Comparison of ENCODE assay signal across 7 cellular contexts in the genomic region with DNA sequence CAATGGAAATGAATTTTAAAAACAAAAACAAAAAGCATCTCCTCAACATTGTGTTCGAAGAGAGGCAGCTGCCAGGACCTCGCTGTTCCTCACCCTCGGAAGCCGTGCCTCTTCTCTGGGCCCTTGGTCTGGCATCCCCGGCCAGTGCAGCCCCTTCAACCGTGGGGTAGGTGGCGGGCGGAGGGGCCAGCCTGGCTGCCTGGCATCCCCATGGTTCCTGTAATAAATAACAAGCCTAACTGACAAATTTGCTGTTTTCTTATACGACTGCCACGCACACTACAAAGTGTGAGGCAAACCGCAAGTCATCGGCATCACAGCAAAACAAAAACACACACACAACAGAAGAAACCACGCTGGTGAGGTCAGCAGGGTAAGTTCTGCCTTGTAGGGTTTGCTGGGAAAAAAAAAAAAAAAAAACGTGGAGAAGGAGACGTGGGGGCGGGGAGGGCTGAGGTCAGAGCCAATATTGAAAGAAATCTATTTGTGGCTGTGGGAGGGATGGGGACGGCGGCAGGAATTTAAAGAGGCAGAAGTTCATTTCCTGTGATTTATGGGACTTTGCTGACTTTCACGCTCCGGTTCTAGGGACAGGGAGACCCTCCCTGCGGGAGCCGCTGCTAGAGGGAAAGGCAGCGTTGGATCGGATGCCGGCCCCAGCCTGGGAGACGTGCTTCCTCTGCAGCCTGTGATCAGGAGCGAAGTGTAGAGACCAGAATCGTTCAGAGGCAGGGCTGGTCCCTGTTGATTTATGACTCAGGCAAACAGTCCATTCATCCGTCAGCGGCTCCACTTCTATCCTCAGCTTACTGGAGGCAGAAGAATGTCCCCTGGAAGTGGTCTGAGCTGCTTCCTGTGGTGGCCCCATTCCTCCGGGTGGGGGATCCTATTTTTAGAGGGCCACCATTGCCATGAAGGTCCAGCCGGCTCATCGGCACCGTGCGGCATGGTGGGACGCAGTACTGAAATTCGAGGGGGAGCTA.
DNase-seq lines count a peak whose midpoint lies in the region.

No MANE protein-coding gene starts in this region.

- DNase-seq in HS-27A (ENCODE audit: low read depth) (peak; percentile 85), adipocyte (ENCODE audit: low read depth) (peak; percentile 78), hepatic stellate cell (ENCODE audit: low spot score) (peak; percentile 92), smooth muscle cell of the brain vasculature (ENCODE audit: low read depth, low spot score) (peak; percentile 78), cerebellum (ENCODE audit: low spot score) (no peak), NCI-H187 treated with DMSO at 0.1 percent for 48 hours (lab: John Stamatoyannopoulos, UW) (no peak), SKM-1 (lab: John Stamatoyannopoulos, UW; ENCODE audit: unreplicated experiment) (no peak)

- peak overlapping the region; percentile 77 for H3K4me3 ChIP-seq in adipocyte (ENCODE audit: low read length)

- peaks cover 12% of the 10 kb centered on the region for H3K4me1 ChIP-seq in adipocyte (ENCODE audit: control insufficient read depth, insufficient read depth, low read length)

- peaks cover 16% of the 10 kb centered on the region for H3K27me3 ChIP-seq in adipocyte (replicated peaks; ENCODE audit: control insufficient read depth, insufficient read depth, low read length)

- no peaks in the 10 kb centered on the region for H3K9me3 ChIP-seq in adipocyte (ENCODE audit: control insufficient read depth, low read length)

- peak overlapping the region; percentile 72 for H3K9ac ChIP-seq in adipocyte (ENCODE audit: low read length)

- no peaks in the 10 kb centered on the region for H3K36me3 ChIP-seq in adipocyte (ENCODE audit: control insufficient read depth, insufficient read depth, low read length, severe bottlenecking)

Comparison
In these comparisons a context has a peak if more than half of its experiments do, and no peak if none do; other contexts are left out.
1. DNase-seq: peak in HS-27A (single experiment), adipocyte (single experiment), hepatic stellate cell (single experiment) and smooth muscle cell of the brain vasculature (single experiment); none in cerebellum (single experiment), NCI-H187 treated with DMSO at 0.1 percent for 48 hours (single experiment) and SKM-1 (single experiment).